17 cellular contexts compared by ENCODE assay signal in the genomic region with DNA sequence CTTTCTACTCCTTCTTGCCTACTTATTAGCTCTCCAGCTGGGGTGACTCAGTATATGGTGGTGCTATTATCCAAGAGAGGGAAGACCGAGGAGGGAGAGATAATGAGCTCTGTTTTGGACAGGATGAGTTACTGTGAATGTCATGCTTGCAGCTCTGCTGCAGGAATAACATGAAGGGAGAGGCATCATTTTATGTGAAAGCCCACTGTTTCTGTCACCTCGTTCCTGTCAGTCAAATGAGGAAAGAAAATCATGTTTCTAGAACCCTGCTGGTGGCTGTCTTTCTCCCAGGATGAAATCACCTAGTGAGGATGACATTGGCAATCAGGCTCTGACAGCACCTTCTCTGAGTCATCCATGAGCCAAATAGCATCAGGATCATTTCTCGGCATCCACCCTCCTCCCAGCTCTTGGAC.
DNase-seq lines count a peak whose midpoint lies in the region; ATAC-seq, FAIRE-seq and TF ChIP-seq lines count a peak whose summit lies in the region.
"Had no signal": no experiment of that assay in that cellular context is flagged by ENCODE, and none has a peak within 500 bp of the region (broad histone marks: within the 10 kb centered on the region; RNA-seq: fewer than 3 reads in every experiment).

No MANE protein-coding gene starts in this region.

- TF ChIP-seq CTCF in bronchial epithelial cell (IDR thresholded peaks at IDR 0.05; ENCODE audit: insufficient read depth, low read length, severe bottlenecking), result no peak

- FAIRE-seq in bronchial epithelial cell (lab: Jason Lieb, UNC) (peak; percentile 18), small intestine (lab: Jason Lieb, UNC) (no peak)
- FAIRE-seq: A549, D721Med had no signal

- no peaks in the 10 kb centered on the region for H3K9me3 ChIP-seq in small intestine (ENCODE audit: control insufficient read depth, low read depth)
- H3K9me3 ChIP-seq: A549, HAP-1 had no signal

- DNase-seq in M059J (ENCODE audit: low read depth) (peak; percentile 58), bronchial epithelial cell (ENCODE audit: low read depth) (no peak), islet precursor cell (peak; percentile 69), small intestine (no peak), T-helper 9 cell (no peak), DMS79 (lab: John Stamatoyannopoulos, UW) (no peak)
- DNase-seq: CD8-positive, alpha-beta T cell; COR-L47; DMS153; DND-41; GDM1; GOT3; KG1 had no signal

- H3K36me3 ChIP-seq in bronchial epithelial cell (ENCODE audit: control insufficient read depth, insufficient read depth, low read length) (no peaks in the 10 kb centered on the region), small intestine (ENCODE audit: control insufficient read depth in 2 of 2, insufficient read depth in 2 of 2, low read length in 2 of 2) (no peaks in the 10 kb centered on the region)
- H3K36me3 ChIP-seq: HAP-1 had no signal

- no peaks in the 10 kb centered on the region for H3K4me1 ChIP-seq in small intestine (ENCODE audit: control insufficient read depth in 2 of 2, insufficient read depth in 1 of 2, low read depth in 1 of 2, low read length in 1 of 2)
- H3K4me1 ChIP-seq: A549, HAP-1 had no signal

- no peak for ATAC-seq in GM21528 (IDR thresholded peaks at IDR 0.05; ENCODE audit: low FRiP score, unreplicated experiment)
- ATAC-seq: A549; CD8-positive, alpha-beta T cell had no signal

- no peak overlapping the region for H3K4me3 ChIP-seq in bronchial epithelial cell (ENCODE audit: low read depth, low read length)
- H3K4me3 ChIP-seq in small intestine (ENCODE audit: low read depth in 1 of 2, low read length in 2 of 2), result no peak overlapping the region
- H3K4me3 ChIP-seq: A549, HAP-1 had no signal

- 56 to 61% (median 56%) methylated on average over 3 of the region's 3 CpGs for WGBS in small intestine, 3 donors

- no peaks in the 10 kb centered on the region for H3K27me3 ChIP-seq in bronchial epithelial cell (ENCODE audit: control insufficient read depth, insufficient read depth, low read length)
- H3K27me3 ChIP-seq in small intestine (ENCODE audit: control insufficient read depth in 2 of 2, insufficient read depth in 2 of 2, low read length in 2 of 2), result no peaks in the 10 kb centered on the region

- no peak overlapping the region for H3K27ac ChIP-seq in small intestine (ENCODE audit: low read depth in 1 of 2, low read length in 1 of 2)
- H3K27ac ChIP-seq: A549 had no signal

Comparison
In these comparisons a context has a peak if more than half of its experiments do, and no peak if none do; other contexts are left out.
1. DNase-seq: peak in M059J (single experiment) and islet precursor cell (single experiment); none in bronchial epithelial cell (single experiment), small intestine (single experiment), T-helper 9 cell (single experiment) and DMS79 (single experiment).